In the genomic region with DNA sequence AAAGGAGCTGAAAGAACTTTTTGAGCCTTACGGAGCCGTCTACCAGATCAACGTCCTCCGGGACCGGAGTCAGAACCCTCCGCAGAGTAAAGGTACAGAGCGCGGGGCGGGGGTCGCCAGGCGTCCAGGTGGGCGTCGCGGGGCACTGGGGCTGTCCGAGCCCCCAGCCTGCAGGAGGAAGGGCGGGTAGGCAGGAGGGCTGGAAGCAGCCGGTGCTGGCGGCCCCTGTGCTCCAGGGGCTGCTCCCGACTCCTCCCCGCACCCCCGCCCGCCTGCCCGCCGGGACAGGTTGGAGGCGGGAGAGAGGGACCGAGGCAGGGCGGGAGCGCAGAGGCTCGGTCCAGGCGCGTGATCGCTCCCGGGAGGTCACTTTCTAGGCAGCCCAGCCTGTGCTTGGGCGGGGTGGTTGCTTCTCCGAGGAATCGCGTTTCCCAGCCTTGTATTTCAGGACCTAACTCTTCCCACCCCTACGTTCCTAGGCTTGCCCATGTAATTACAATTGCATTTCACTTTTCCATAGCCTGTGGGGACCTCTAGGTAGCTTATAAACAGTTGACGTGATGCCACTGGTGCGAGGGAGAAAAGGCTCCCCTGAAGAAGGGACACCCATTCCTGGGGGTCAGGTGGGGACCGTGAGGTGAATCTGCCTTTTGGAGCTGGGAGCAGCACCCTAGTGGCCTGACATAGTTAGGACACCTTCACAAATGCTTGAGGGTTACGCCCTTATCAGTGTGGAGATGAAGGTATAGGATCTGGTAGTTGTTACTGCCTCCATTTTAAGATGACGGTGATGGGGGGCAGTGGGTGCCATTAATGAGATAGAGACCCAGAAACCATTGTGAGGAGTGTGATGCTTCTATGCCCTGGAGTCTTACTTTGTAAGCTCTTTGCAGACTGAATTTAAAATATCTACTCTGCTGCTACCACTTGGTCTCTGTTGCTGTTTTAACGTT, we compare ENCODE assay signal across 8 cellular contexts.
DNase-seq lines count a peak whose midpoint lies in the region; ATAC-seq, FAIRE-seq and TF ChIP-seq lines count a peak whose summit lies in the region.

No MANE protein-coding gene starts in this region.

- H3K4me3 ChIP-seq in GM12865 (ENCODE audit: low read depth, low read length) (peak overlapping the region; percentile 94), MG63 (peak overlapping the region; percentile 47), esophagus squamous epithelium (peak overlapping the region; percentile 43 to 76 (median 62)), neural cell (ENCODE audit: low read length) (peak overlapping the region; percentile 79)

- no peak for TF ChIP-seq EP300 in neural cell (conservative IDR thresholded peaks at IDR 0.05; ENCODE audit: poor library complexity, severe bottlenecking)

- DNase-seq in GM12865 (ENCODE audit: low read depth) (peak; percentile 93), H9 (peak; percentile 70), MG63 (peak; percentile 19), esophagus squamous epithelium (lab: John Stamatoyannopoulos, UW) (no peak), urothelium cell line (ENCODE audit: low spot score) (peak; percentile 66), NCI-H526 treated with DMSO at 0.1 percent for 48 hours (lab: John Stamatoyannopoulos, UW) (no peak)
- peak; percentile 91 for DNase-seq in activated CD8-positive, alpha-beta memory T cell treated with anti-CD3 and anti-CD28 coated beads, Interleukin-2, amount 10 ng/mL, durations not matched to agents 7 days and 5 days

- H3K4me2 ChIP-seq in H9 (ENCODE audit: insufficient read depth, insufficient read length, low read length) (peak overlapping the region; percentile 85), neural cell (ENCODE audit: low read length) (peak overlapping the region; percentile 68)

- no peaks in the 10 kb centered on the region for H3F3A ChIP-seq in neural cell (ENCODE audit: insufficient read depth, low read length, poor library complexity, severe bottlenecking)

- FAIRE-seq in urothelium cell line (lab: Jason Lieb, UNC): no peak

- H3K27me3 ChIP-seq in H9 (ENCODE audit: insufficient read depth, low read length) (no peaks in the 10 kb centered on the region), MG63 (peaks cover 2% of the 10 kb centered on the region), esophagus squamous epithelium (peaks cover 0 to 30% (median 2%) of the 10 kb centered on the region in 4 donors), neural cell (ENCODE audit: insufficient read depth, low read depth, low read length) (no peaks in the 10 kb centered on the region)

- no peak overlapping the region for H3K4ac ChIP-seq in H9 (ENCODE audit: low read depth, low read length)

- no peak overlapping the region for H4K5ac ChIP-seq in H9 (ENCODE audit: insufficient read length, low read depth, low read length)

- H3K14ac ChIP-seq in H9 (ENCODE audit: insufficient read depth, low read length): peak overlapping the region; percentile 38; the same call in 1 of the 2 replicates

- H2BK20ac ChIP-seq in H9 (ENCODE audit: low read depth, low read length, poor library complexity, severe bottlenecking): no peak overlapping the region

- peak; percentile 60 for ATAC-seq in activated CD8-positive, alpha-beta memory T cell treated with anti-CD3 and anti-CD28 coated beads, Interleukin-2, amount 10 ng/mL, durations not matched to agents 7 days and 5 days

- H2BK12ac ChIP-seq in H9 (ENCODE audit: insufficient read length, low read depth, low read length): no peak overlapping the region

- no peak overlapping the region for H3K23ac ChIP-seq in H9 (ENCODE audit: insufficient read length, low read depth, low read length)

- H3K4me1 ChIP-seq in H9 (ENCODE audit: insufficient read depth, low read length) (peaks cover under 1% of the 10 kb centered on the region; the same call in 1 of the 2 replicates), esophagus squamous epithelium (peaks cover 4 to 45% (median 11%) of the 10 kb centered on the region in 3 donors)

- H3K27ac Mint-ChIP-seq in H9: peak overlapping the region; percentile 31 to 86 (median 42); a peak in 5 of 7 replicates
- H3K27ac Mint-ChIP-seq in activated CD8-positive, alpha-beta memory T cell treated with anti-CD3 and anti-CD28 coated beads, Interleukin-2, amount 10 ng/mL, durations not matched to agents 7 days and 5 days: peak overlapping the region; percentile 97

- no peak overlapping the region for H2BK5ac ChIP-seq in H9 (ENCODE audit: insufficient read length, low read length)

- no peak overlapping the region for H3K56ac ChIP-seq in H9 (ENCODE audit: insufficient read length, low read depth, low read length)

- H3K79me1 ChIP-seq in H9 (ENCODE audit: insufficient read depth, low read depth, low read length, poor library complexity, severe bottlenecking): no peaks in the 10 kb centered on the region

- H3K9me3 Mint-ChIP-seq in H9: peaks cover 14% of the 10 kb centered on the region in 2 experiments
- H3K9me3 Mint-ChIP-seq in activated CD8-positive, alpha-beta memory T cell treated with anti-CD3 and anti-CD28 coated beads, Interleukin-2, amount 10 ng/mL, durations not matched to agents 7 days and 5 days (ENCODE audit: low read depth): no peaks in the 10 kb centered on the region

- H4K91ac ChIP-seq in H9 (ENCODE audit: insufficient read length, low read depth, low read length): no peak overlapping the region

- H3K27me3 Mint-ChIP-seq in H9 (ENCODE audit: low read depth): peaks cover 2% of the 10 kb centered on the region
- H3K27me3 Mint-ChIP-seq in activated CD8-positive, alpha-beta memory T cell treated with anti-CD3 and anti-CD28 coated beads, Interleukin-2, amount 10 ng/mL, durations not matched to agents 7 days and 5 days: no peaks in the 10 kb centered on the region

- TF ChIP-seq POLR2A in esophagus squamous epithelium (IDR thresholded peaks at IDR 0.05): peak in 1 of 4 donors; percentile 66

- H2AFZ ChIP-seq in H9 (ENCODE audit: low read length) (no peak overlapping the region), neural cell (ENCODE audit: low read depth, low read length) (no peak overlapping the region)

- peaks cover 30 to 31% of the 10 kb centered on the region in 2 experiments for H3K4me1 Mint-ChIP-seq in H9
- peaks cover 33% of the 10 kb centered on the region for H3K4me1 Mint-ChIP-seq in activated CD8-positive, alpha-beta memory T cell treated with anti-CD3 and anti-CD28 coated beads, Interleukin-2, amount 10 ng/mL, durations not matched to agents 7 days and 5 days

- peaks cover 5% of the 10 kb centered on the region for H3K9me3 ChIP-seq in H9 (ENCODE audit: control insufficient read depth, low read depth, low read length)
- no peaks in the 10 kb centered on the region for H3K9me3 ChIP-seq in MG63
- H3K9me3 ChIP-seq in esophagus squamous epithelium: no peaks in the 10 kb centered on the region
- H3K9me3 ChIP-seq in neural cell (ENCODE audit: low read length): no peaks in the 10 kb centered on the region

- H3K27ac ChIP-seq in H9 (ENCODE audit: insufficient read length, low read depth, low read length): no peak overlapping the region
- peak overlapping the region; percentile 78 to 94 (median 87) for H3K27ac ChIP-seq in esophagus squamous epithelium
- peak overlapping the region; percentile 84 for H3K27ac ChIP-seq in neural cell (ENCODE audit: low read length)

- TF ChIP-seq RAD21 in neural cell (conservative IDR thresholded peaks at IDR 0.05): peak; percentile 69

- no peaks in the 10 kb centered on the region for H4K20me1 ChIP-seq in H9 (ENCODE audit: control insufficient read depth, insufficient read depth, insufficient read length)
- H4K20me1 ChIP-seq in neural cell (ENCODE audit: insufficient read depth): no peaks in the 10 kb centered on the region

- peaks cover 13% of the 10 kb centered on the region for H3K23me2 ChIP-seq in H9 (ENCODE audit: insufficient read length, low read depth, low read length, poor library complexity, severe bottlenecking)

- no peak overlapping the region for H2BK120ac ChIP-seq in H9 (ENCODE audit: low read depth, low read length, poor library complexity, severe bottlenecking)

- H3K4me3 Mint-ChIP-seq in H9: peak overlapping the region; percentile 78 to 91
- no peak overlapping the region for H3K4me3 Mint-ChIP-seq in activated CD8-positive, alpha-beta memory T cell treated with anti-CD3 and anti-CD28 coated beads, Interleukin-2, amount 10 ng/mL, durations not matched to agents 7 days and 5 days

- H4K8ac ChIP-seq in H9 (replicated peaks; ENCODE audit: insufficient read length, low read depth, low read length): no peak overlapping the region

- TF ChIP-seq CTCF in GM12865 (IDR thresholded peaks at IDR 0.05; ENCODE audit: insufficient read depth, low read depth, low read length, missing control alignments) (peak; percentile 78), H9 (conservative IDR thresholded peaks at IDR 0.05) (peak; percentile 75), esophagus squamous epithelium (IDR thresholded peaks at IDR 0.05) (peak; percentile 21 to 60 (median 47)), neural cell (IDR thresholded peaks at IDR 0.05; ENCODE audit: poor library complexity, severe bottlenecking) (peak; percentile 80)

- H3K36me3 Mint-ChIP-seq in H9 (ENCODE audit: insufficient read depth in 1 of 3, low read depth in 3 of 3): peaks cover 10 to 21% (median 13%) of the 10 kb centered on the region in 3 experiments; a peak in 6 of 7 replicates
- H3K36me3 Mint-ChIP-seq in activated CD8-positive, alpha-beta memory T cell treated with anti-CD3 and anti-CD28 coated beads, Interleukin-2, amount 10 ng/mL, durations not matched to agents 7 days and 5 days: peaks cover 13% of the 10 kb centered on the region

- H3T11ph ChIP-seq in H9 (ENCODE audit: low read length): no peak overlapping the region

- intact Hi-C loops in esophagus squamous epithelium (cut with DNase I): no loop called here

- no peak overlapping the region for H2BK15ac ChIP-seq in H9 (ENCODE audit: low read depth, low read length)

- H3K79me2 ChIP-seq in H9 (ENCODE audit: insufficient read depth, low read length) (no peaks in the 10 kb centered on the region), neural cell (replicated peaks; ENCODE audit: insufficient read depth, low read length) (peaks cover 56% of the 10 kb centered on the region)

- no CpG with 5 or more reads among the region's 44 CpGs for WGBS in H9 (ENCODE audit: extremely low coverage, insufficient read length, low lambda C conversion rate)
- WGBS in esophagus squamous epithelium, 2 donors: 17 to 22% methylated on average over 9 of the region's 44 CpGs

- CTCF ChIA-PET in activated CD8-positive, alpha-beta memory T cell treated with anti-CD3 and anti-CD28 coated beads, Interleukin-2, amount 10 ng/mL, durations not matched to agents 7 days and 5 days (lab: Charles Lee): interaction anchor here (0.8 to 9.4 kb wide), 10 partner anchors 11 to 105 kb away, joined by 3 to 189 read pairs (median 4); no protein-coding TSS in a partner anchor

- H3K36me3 ChIP-seq in MG63 (no peaks in the 10 kb centered on the region), esophagus squamous epithelium (no peaks in the 10 kb centered on the region), neural cell (ENCODE audit: insufficient read depth, low read length) (no peaks in the 10 kb centered on the region)

- H3K9ac ChIP-seq in H9 (ENCODE audit: extremely low read depth, insufficient read length, low read length): peak overlapping the region; percentile 50
- peak overlapping the region; percentile 84 for H3K9ac ChIP-seq in neural cell (ENCODE audit: low read length)

- H3K9me2 ChIP-seq in neural cell (ENCODE audit: insufficient read depth, low read length): no peaks in the 10 kb centered on the region

- no peak overlapping the region for H3K18ac ChIP-seq in H9 (ENCODE audit: insufficient read length, low read depth, low read length)

- H2AK5ac ChIP-seq in H9 (ENCODE audit: insufficient read length, low read length): no peak overlapping the region

Comparison
In these comparisons a context has a peak if more than half of its experiments do, and no peak if none do; other contexts are left out.
1. DNase-seq: peak in GM12865 (single experiment), H9 (single experiment), MG63 (single experiment), activated CD8-positive, alpha-beta memory T cell treated with anti-CD3 and anti-CD28 coated beads, Interleukin-2, amount 10 ng/mL, durations not matched to agents 7 days and 5 days (single experiment) and urothelium cell line (single experiment); none in esophagus squamous epithelium (single experiment) and NCI-H526 treated with DMSO at 0.1 percent for 48 hours (single experiment).
2. Peak in every context shown above with its lines, with median percentiles within 50 percentile points of each other: H3K4me3 ChIP-seq and CTCF ChIP-seq.